Comparison of ENCODE assay signal across 8 cellular contexts in the genomic region with DNA sequence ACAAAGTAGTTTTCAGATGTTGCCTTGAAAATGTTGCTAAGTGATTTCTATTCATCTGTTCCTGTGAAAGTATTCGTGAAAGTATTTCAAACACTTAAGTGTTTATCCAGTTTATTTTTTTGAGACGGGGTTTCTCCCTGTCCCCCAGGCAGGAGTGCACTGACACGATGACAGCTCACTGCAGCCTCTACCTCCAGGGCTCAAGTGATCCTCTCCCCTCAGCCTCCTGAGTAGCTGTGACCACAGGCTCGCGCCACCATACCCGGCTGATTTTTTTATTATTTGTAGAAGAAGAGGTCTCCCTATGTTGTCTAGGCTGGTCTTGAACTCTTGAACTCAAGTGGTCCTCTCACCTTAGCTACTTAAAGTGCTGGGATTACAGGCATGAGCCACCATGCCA. TPM values are rescaled to one million over a fixed set of nuclear protein-coding genes. Genes with fewer than 3 reads are reported as not detected.
A peak's percentile ranks its signal among the peaks of the same experiment; 100 is the strongest.
DNase-seq lines count a peak whose midpoint lies in the region; ATAC-seq and TF ChIP-seq lines count a peak whose summit lies in the region.

No MANE protein-coding gene starts in this region.

- no peaks in the 10 kb centered on the region for H3K27me3 Mint-ChIP-seq in CD4-positive, alpha-beta T cell

- H3K27ac Mint-ChIP-seq in CD4-positive, alpha-beta T cell, result peak overlapping the region; percentile 99

- no peak overlapping the region for H3K9ac ChIP-seq in MM.1S (ENCODE audit: low read length)

- TF ChIP-seq CTCF in CD4-positive, alpha-beta T cell (IDR thresholded peaks at IDR 0.05), result no peak
- TF ChIP-seq CTCF in MM.1S (IDR thresholded peaks at IDR 0.05; ENCODE audit: low read length) (no peak), dorsolateral prefrontal cortex (IDR thresholded peaks at IDR 0.05 in 54 of 56, conservative IDR thresholded peaks at IDR 0.05 in 2 of 56; ENCODE audit: low read depth in 1 of 56, partially characterized antibody in 56 of 56) (no peak)

- H2AFZ ChIP-seq in MM.1S (ENCODE audit: low read length), result no peak overlapping the region
- no peak overlapping the region for H2AFZ ChIP-seq in neuron (ENCODE audit: low read depth, low read length)

- peak overlapping the region; percentile 99 for H3K4me3 Mint-ChIP-seq in CD4-positive, alpha-beta T cell

- H3K36me3 Mint-ChIP-seq in CD4-positive, alpha-beta T cell (ENCODE audit: low read depth), result peaks cover 13% of the 10 kb centered on the region

- no peaks in the 10 kb centered on the region for H3K9me3 Mint-ChIP-seq in CD4-positive, alpha-beta T cell

- intact Hi-C loops in CD4-positive, alpha-beta T cell (cut with DNase I, micrococcal nuclease), result loop anchor here in 1 of 2 experiments (5.0 to 10.0 kb wide), 2 partner anchors 1253 to 1371 kb away; a partner anchor contains a TSS
- intact Hi-C loops in dorsolateral prefrontal cortex (cut with DNase I), result loop anchor here in 1 of 2 donors (10.0 kb wide), 1 partner anchor 211 kb away; a partner anchor contains a TSS

- no peak for ATAC-seq in CD4-positive, alpha-beta T cell (ENCODE audit: poor library complexity)

- CTCF ChIA-PET in CD4-positive, alpha-beta T cell (lab: Charles Lee), result interaction anchor here (0.9 to 1.3 kb wide), 2 partner anchors 26 to 144 kb away, joined by 3 to 5 read pairs; no protein-coding TSS in a partner anchor

- no peak overlapping the region for H3K27ac ChIP-seq in CD4-positive, alpha-beta T cell (ENCODE audit: low read depth, low read length)
- H3K27ac ChIP-seq in MM.1S (ENCODE audit: low read length) (no peak overlapping the region), dorsolateral prefrontal cortex (peak overlapping the region in 43 of 59 donors; percentile 4 to 99 (median 95))

- H3K9me3 ChIP-seq in CD4-positive, alpha-beta T cell (ENCODE audit: control insufficient read depth, low read length), result no peaks in the 10 kb centered on the region
- H3K9me3 ChIP-seq in MM.1S (replicated peaks; ENCODE audit: insufficient read depth, low read length) (no peaks in the 10 kb centered on the region), neuron (ENCODE audit: low read length) (no peaks in the 10 kb centered on the region)

- H4K20me1 ChIP-seq in MM.1S (ENCODE audit: insufficient read depth, low read length), result no peaks in the 10 kb centered on the region

- peaks cover 68% of the 10 kb centered on the region for H3K4me1 Mint-ChIP-seq in CD4-positive, alpha-beta T cell (ENCODE audit: low read depth)

- POLR2A ChIA-PET in CD4-positive, alpha-beta T cell (lab: Charles Lee), result interaction anchor here (1.1 to 1.4 kb wide), 2 partner anchors 207 kb away, joined by 3 to 4 read pairs; no protein-coding TSS in a partner anchor

- no peaks in the 10 kb centered on the region for H3K27me3 ChIP-seq in CD4-positive, alpha-beta T cell (ENCODE audit: control insufficient read depth, insufficient read depth, low read length)
- no peaks in the 10 kb centered on the region for H3K27me3 ChIP-seq in MM.1S (replicated peaks; ENCODE audit: insufficient read depth, low read length)
- no peaks in the 10 kb centered on the region for H3K27me3 ChIP-seq in dorsolateral prefrontal cortex
- H3K27me3 ChIP-seq in neuron (ENCODE audit: insufficient read depth, low read length), result no peaks in the 10 kb centered on the region

- peaks cover 8% of the 10 kb centered on the region for H3K4me1 ChIP-seq in MM.1S (ENCODE audit: low read length)
- H3K4me1 ChIP-seq in neuron (ENCODE audit: insufficient read depth, low read length), result peaks cover 7% of the 10 kb centered on the region

- H3K9me2 ChIP-seq in MM.1S (replicated peaks; ENCODE audit: insufficient read depth, low read length), result no peaks in the 10 kb centered on the region

- H3K79me2 ChIP-seq in MM.1S (ENCODE audit: low read length), result peaks cover 61% of the 10 kb centered on the region

- no peak for DNase-seq in CD4-positive, alpha-beta T cell
- DNase-seq in MM.1S, result no peak
- no peak for DNase-seq in dorsolateral prefrontal cortex
- DNase-seq in DMS153 (lab: John Stamatoyannopoulos, UW), result no peak
- DNase-seq in NCI-H1930 (lab: John Stamatoyannopoulos, UW), result no peak
- no peak for DNase-seq in COLO829 (ENCODE audit: low spot score)
- no peak for DNase-seq in NCI-H446 (lab: John Stamatoyannopoulos, UW)

- H3K4me2 ChIP-seq in MM.1S (ENCODE audit: low read depth, low read length), result peak overlapping the region; percentile 89

- no peaks in the 10 kb centered on the region for H3K36me3 ChIP-seq in MM.1S (replicated peaks; ENCODE audit: insufficient read depth, low read length)
- no peaks in the 10 kb centered on the region for H3K36me3 ChIP-seq in neuron (ENCODE audit: insufficient read depth, low read length)

- peak overlapping the region; percentile 84; the same call in 1 of the 2 replicates for H3K4me3 ChIP-seq in MM.1S (ENCODE audit: low read length)
- H3K4me3 ChIP-seq in dorsolateral prefrontal cortex, result peak overlapping the region in 58 of 59 donors; percentile 66 to 98 (median 87)
- peak overlapping the region; percentile 78 for H3K4me3 ChIP-seq in neuron (ENCODE audit: low read length)

- H3F3A ChIP-seq in MM.1S (ENCODE audit: insufficient read depth, low read length), result peaks cover 16% of the 10 kb centered on the region; the same call in 1 of the 2 replicates

RNA-seq across cellular contexts. Expression of a gene that starts 1.7 kb away (rescaled TPM):
- total RNA-seq in CD4-positive, alpha-beta T cell, result 10 to 100 TPM; 36.4 to 42.6 TPM
- total RNA-seq in dorsolateral prefrontal cortex, result 100 to 1,000 TPM in 37 of 120 experiments, 10 to 100 TPM in 83; 65.8 to 127 (median 95.1) TPM

Comparison
In these comparisons a context has a peak if more than half of its experiments do, and no peak if none do; other contexts are left out.
1. H3K27ac ChIP-seq: peak in dorsolateral prefrontal cortex (43 of 59); none in CD4-positive, alpha-beta T cell (single experiment) and MM.1S (single experiment).
2. Peak in every context shown above with its lines, with median percentiles within 50 percentile points of each other: H3K4me3 ChIP-seq.